Comparison of ENCODE assay signal across 8 cellular contexts in genomic region chr19:4910594-4911273, GRCh38. TPM values are rescaled to one million over a fixed set of nuclear protein-coding genes. Genes with fewer than 3 reads are reported as not detected.
DNase-seq lines count a peak whose midpoint lies in the region; ATAC-seq and TF ChIP-seq lines count a peak whose summit lies in the region.

No MANE protein-coding gene starts in this region.

- peak overlapping the region; percentile 74 for H2BK5ac ChIP-seq in mesenchymal stem cell (ENCODE audit: low read depth, low read length, poor library complexity, severe bottlenecking)

- no peaks in the 10 kb centered on the region for H3K9me3 ChIP-seq in ES-I3 (ENCODE audit: control insufficient read depth, insufficient read depth, low read length)
- no peaks in the 10 kb centered on the region for H3K9me3 ChIP-seq in PC-9 (ENCODE audit: insufficient read depth, low read depth)
- H3K9me3 ChIP-seq in mesenchymal stem cell (ENCODE audit: control insufficient read depth, low read length), result no peaks in the 10 kb centered on the region
- H3K9me3 ChIP-seq in upper lobe of right lung, result no peaks in the 10 kb centered on the region

- intact Hi-C loops in PC-9 (cut with micrococcal nuclease; ENCODE audit: unreplicated experiment) (loop anchor here (1.0 to 10.0 kb wide), 4 partner anchors 38 to 196 kb away; no protein-coding TSS in a partner anchor), upper lobe of right lung (cut with DNase I) (no loop called here)

- H3K36me3 ChIP-seq in ACC112 (ENCODE audit: insufficient read depth, low read length) (0 out of 2 replicates have a peak, but pooled peaks cover 2% of the 10 kb centered on the region), ES-I3 (ENCODE audit: insufficient read depth, low read length) (peaks cover 3% of the 10 kb centered on the region; the same call in 1 of the 2 replicates), PC-9 (ENCODE audit: low read depth) (0 out of 2 replicates have a peak, but pooled peaks cover 3% of the 10 kb centered on the region), mesenchymal stem cell (ENCODE audit: control insufficient read depth in 1 of 2, insufficient read depth in 2 of 2, low read depth in 1 of 2, low read length in 2 of 2) (peaks cover 0 to 5% of the 10 kb centered on the region in 2 experiments), upper lobe of right lung (no peaks in the 10 kb centered on the region)

- POLR2A ChIA-PET in PC-9 (lab: Charles Lee; ENCODE audit: unreplicated experiment), result interaction anchor here (0.5 to 0.6 kb wide), 2 partner anchors 48 to 78 kb away, joined by 5 read pairs; no protein-coding TSS in a partner anchor

- peak overlapping the region; percentile 95 for H4K91ac ChIP-seq in mesenchymal stem cell (ENCODE audit: low read length)

- peaks cover 44% of the 10 kb centered on the region for H3F3A ChIP-seq in PC-9 (ENCODE audit: insufficient read depth, low read depth)

- peak overlapping the region in 1 of 2 experiments; percentile 91 for H3K14ac ChIP-seq in mesenchymal stem cell (ENCODE audit: low read length in 2 of 2)

- peak overlapping the region; percentile 80 to 92 for H3K18ac ChIP-seq in mesenchymal stem cell (ENCODE audit: low read depth in 1 of 2, low read length in 2 of 2)

- ATAC-seq in upper lobe of right lung, result no peak
- no peak for ATAC-seq in HG02571 (IDR thresholded peaks at IDR 0.05; ENCODE audit: unreplicated experiment)

- H3K27me3 ChIP-seq in ACC112 (ENCODE audit: insufficient read depth, low read length) (no peaks in the 10 kb centered on the region), PC-9 (ENCODE audit: insufficient read depth, low read depth) (no peaks in the 10 kb centered on the region), mesenchymal stem cell (ENCODE audit: control insufficient read depth in 1 of 2, insufficient read depth in 1 of 2, low read length in 2 of 2) (peaks cover 0 to 3% of the 10 kb centered on the region in 2 experiments), upper lobe of right lung (peaks cover 5% of the 10 kb centered on the region)

- CTCF ChIA-PET in PC-9 (lab: Charles Lee), result interaction anchor here (0.7 to 2.0 kb wide), 4 partner anchors 38 to 101 kb away, joined by 3 to 27 read pairs (median 12); no protein-coding TSS in a partner anchor

- H3K4me1 ChIP-seq in ACC112 (ENCODE audit: control insufficient read depth, insufficient read depth, low read length, unreplicated experiment), result peaks cover 26% of the 10 kb centered on the region
- peaks cover 40% of the 10 kb centered on the region for H3K4me1 ChIP-seq in ES-I3 (ENCODE audit: insufficient read depth, low read length)
- peaks cover 45% of the 10 kb centered on the region for H3K4me1 ChIP-seq in PC-9 (replicated peaks; ENCODE audit: insufficient read depth)
- H3K4me1 ChIP-seq in mesenchymal stem cell (ENCODE audit: control insufficient read depth, insufficient read depth, low read depth, low read length), result peaks cover 44% of the 10 kb centered on the region
- H3K4me1 ChIP-seq in upper lobe of right lung, result peaks cover 26% of the 10 kb centered on the region

- peak overlapping the region; percentile 76 to 88 for H2BK12ac ChIP-seq in mesenchymal stem cell (ENCODE audit: low read length in 2 of 2)

- peaks cover 48% of the 10 kb centered on the region for H3K79me2 ChIP-seq in ACC112 (ENCODE audit: control insufficient read depth, insufficient read depth, low read length, unreplicated experiment)
- H3K79me2 ChIP-seq in PC-9 (ENCODE audit: low read depth), result peaks cover 39% of the 10 kb centered on the region

- no peaks in the 10 kb centered on the region for H3K9me2 ChIP-seq in PC-9 (ENCODE audit: insufficient read depth)

- peak overlapping the region in 1 of 2 experiments; percentile 47 for H3K23ac ChIP-seq in mesenchymal stem cell (ENCODE audit: low read length in 2 of 2)

- peak overlapping the region; percentile 89 for H3K4me2 ChIP-seq in PC-9
- H3K4me2 ChIP-seq in mesenchymal stem cell (ENCODE audit: low read length, poor library complexity, severe bottlenecking), result peak overlapping the region; percentile 74

- H2BK120ac ChIP-seq in mesenchymal stem cell (ENCODE audit: low read depth, low read length), result peak overlapping the region; percentile 78

- peak overlapping the region; percentile 54 for H2AK5ac ChIP-seq in mesenchymal stem cell (ENCODE audit: low read length, severe bottlenecking)

- WGBS in mesenchymal stem cell, result 26% methylated on average over 23 of the region's 23 CpGs

- H3K9ac ChIP-seq in ES-I3 (ENCODE audit: low read depth, low read length) (peak overlapping the region; percentile 50; the same call in 1 of the 2 replicates), mesenchymal stem cell (ENCODE audit: low read length) (peak overlapping the region; percentile 84)

- H4K8ac ChIP-seq in mesenchymal stem cell (ENCODE audit: low read length), result peak overlapping the region; percentile 95

- BruUV-seq in PC-9 (replicated peaks; lab: Mats Ljungman, UMichigan), result TSS peak; percentile 35

- TF ChIP-seq CTCF in PC-9 (conservative IDR thresholded peaks at IDR 0.05), result no peak
- no peak for TF ChIP-seq CTCF in upper lobe of right lung (IDR thresholded peaks at IDR 0.05)

- H2AFZ ChIP-seq in ACC112 (ENCODE audit: low read length, unreplicated experiment) (peak overlapping the region; percentile 27), PC-9 (peak overlapping the region; percentile 66), mesenchymal stem cell (ENCODE audit: low read depth, low read length) (peak overlapping the region; percentile 24)

- H2BK15ac ChIP-seq in mesenchymal stem cell (ENCODE audit: low read depth, poor library complexity, severe bottlenecking), result peak overlapping the region; percentile 82

- peak; percentile 25 to 37 for DNase-seq in PC-9
- peak in 8 of 61 donors; percentile 6 to 27 (median 19) for DNase-seq in caudate nucleus (lab: John Stamatoyannopoulos, UW)
- peak; percentile 64 for DNase-seq in mesenchymal stem cell
- no peak for DNase-seq in upper lobe of right lung
- DNase-seq in NCI-H526 treated with DMSO at 0.1 percent for 48 hours (lab: John Stamatoyannopoulos, UW), result no peak

- peak overlapping the region; percentile 88 for H3K4me3 ChIP-seq in ACC112 (ENCODE audit: low read depth, low read length)
- H3K4me3 ChIP-seq in PC-9, result peak overlapping the region; percentile 55
- H3K4me3 ChIP-seq in mesenchymal stem cell (ENCODE audit: insufficient read depth in 1 of 2, low read depth in 1 of 2, low read length in 2 of 2), result peak overlapping the region; percentile 37 to 77
- H3K4me3 ChIP-seq in upper lobe of right lung, result peak overlapping the region; percentile 57

- H4K20me1 ChIP-seq in PC-9 (ENCODE audit: insufficient read depth), result no peaks in the 10 kb centered on the region

- H3K79me1 ChIP-seq in mesenchymal stem cell (replicated peaks; ENCODE audit: low read length, poor library complexity, severe bottlenecking), result no peaks in the 10 kb centered on the region

- H3K4ac ChIP-seq in mesenchymal stem cell (ENCODE audit: low read depth in 1 of 2, low read length in 2 of 2), result peak overlapping the region; percentile 76 to 97

- H3K27ac ChIP-seq in ACC112 (ENCODE audit: low read depth, low read length) (peak overlapping the region; percentile 86), PC-9 (peak overlapping the region; percentile 84), caudate nucleus (ENCODE audit: low read depth, low read length) (peak overlapping the region; percentile 80), mesenchymal stem cell (ENCODE audit: low read length, poor library complexity, severe bottlenecking) (peak overlapping the region; percentile 90), upper lobe of right lung (no peak overlapping the region)

RNA-seq across cellular contexts. Expression of gene UHRF1, which starts 1.4 kb away (rescaled TPM):
- total RNA-seq in PC-9 (2021) (48.9 and 61.4 TPM in 2 replicates), upper lobe of right lung (0.90 TPM)
- polyA plus RNA-seq in mesenchymal stem cell (2013, experiment 1 of 2), result 11.0 TPM
- 10.7 TPM for polyA plus RNA-seq in mesenchymal stem cell (2013, experiment 2 of 2)

RNA-seq across cellular contexts. Expression of gene ARRDC5, which starts 8.0 kb away (rescaled TPM):
- not detected in 2 replicates for total RNA-seq in PC-9 (2021)
- not detected for polyA plus RNA-seq in mesenchymal stem cell (2013, experiment 1 of 2)
- not detected for polyA plus RNA-seq in mesenchymal stem cell (2013, experiment 2 of 2)
- not detected for total RNA-seq in upper lobe of right lung

RNA-seq across cellular contexts. Expression of gene PLIN3, which starts 43.3 kb away (rescaled TPM):
- total RNA-seq in PC-9 (2021), result 95.9 and 104 TPM in 2 replicates
- polyA plus RNA-seq in mesenchymal stem cell (2013, experiment 1 of 2), result 125 TPM
- polyA plus RNA-seq in mesenchymal stem cell (2013, experiment 2 of 2), result 123 TPM
- 31.9 TPM for total RNA-seq in upper lobe of right lung

RNA-seq across cellular contexts. Expression of gene KDM4B, which starts 58.2 kb away (rescaled TPM):
- 17.6 and 19.5 TPM in 2 replicates for total RNA-seq in PC-9 (2021)
- 13.3 TPM for polyA plus RNA-seq in mesenchymal stem cell (2013, experiment 1 of 2)
- polyA plus RNA-seq in mesenchymal stem cell (2013, experiment 2 of 2), result 11.9 TPM
- total RNA-seq in upper lobe of right lung, result 39.0 TPM

Comparison
In these comparisons a context has a peak if more than half of its experiments do, and no peak if none do; other contexts are left out.
1. DNase-seq: peak in PC-9 (2 of 2) and mesenchymal stem cell (single experiment); none in upper lobe of right lung (single experiment) and NCI-H526 treated with DMSO at 0.1 percent for 48 hours (single experiment).
2. RNA of gene UHRF1, which starts 1.4 kb away (total RNA-seq): 48.9 to 61.4 TPM in PC-9; 0.90 TPM in upper lobe of right lung (single experiment); every median in the first group is over 10 times any median in the second.
3. Peak in every context shown above with its lines, with median percentiles within 50 percentile points of each other: H2AFZ ChIP-seq and H3K4me3 ChIP-seq.